Comparison of ENCODE assay signal across 8 cellular contexts in genomic region chr6:75563032-75563431, GRCh38. TPM values are rescaled to one million over a fixed set of nuclear protein-coding genes. Genes with fewer than 3 reads are reported as not detected.
DNase-seq lines count a peak whose midpoint lies in the region; ATAC-seq lines count a peak whose summit lies in the region.

No MANE protein-coding gene starts in this region.

- in situ Hi-C loops in G401 (cut with HindIII; ENCODE audit: low sequenced_read_pairs) = no loop called here

- POLR2A ChIA-PET in T-cell (lab: Charles Lee) = no interaction called here

- H3K9me3 Mint-ChIP-seq in T-cell = peaks cover 9 to 22% (median 14%) of the 10 kb centered on the region in 3 donors

- intact Hi-C loops in sciatic nerve (cut with DNase I) = no loop called here

- CTCF ChIA-PET in T-cell (lab: Charles Lee) = interaction anchor here (0.7 to 1.1 kb wide), 3 partner anchors 282 to 296 kb away, joined by 4 read pairs; no protein-coding TSS in a partner anchor

- H3K4me3 Mint-ChIP-seq in T-cell = no peak overlapping the region

- ATAC-seq in GM19452 (IDR thresholded peaks at IDR 0.05; ENCODE audit: unreplicated experiment) = peak; percentile 76
- ATAC-seq in HG03520 (IDR thresholded peaks at IDR 0.05; ENCODE audit: unreplicated experiment) = peak; percentile 90
- peak; percentile 43 to 60 (median 54) for ATAC-seq in T-cell (replicated peaks in 1 of 4)
- ATAC-seq in sciatic nerve = no peak

- peaks cover 32 to 35% of the 10 kb centered on the region in 2 donors for H3K27me3 Mint-ChIP-seq in T-cell

- H3K27ac Mint-ChIP-seq in T-cell = no peak overlapping the region

- peaks cover 13% of the 10 kb centered on the region for H3K36me3 Mint-ChIP-seq in T-cell

- peak; percentile 3 for DNase-seq in G401 (ENCODE audit: low spot score)
- no peak for DNase-seq in T-cell
- peak; percentile 73 for DNase-seq in islet precursor cell
- DNase-seq in SIG-M5 treated with dmso at 0.1 percent for 504 hours (lab: John Stamatoyannopoulos, UW; ENCODE audit: unreplicated experiment) = no peak
- DNase-seq in epidermal melanocyte (ENCODE audit: insufficient read length, low spot score) = no peak
- no peak for DNase-seq in sciatic nerve (ENCODE audit: low spot score)

- peaks cover 0 to 6% (median 0%) of the 10 kb centered on the region in 3 donors for H3K4me1 Mint-ChIP-seq in T-cell

RNA-seq across cellular contexts. Expression of gene SENP6, which starts 38.6 kb away (rescaled TPM):
- total RNA-seq in G401 (2014; rRNA removed; shearing (Covaris generic)) = 52.4 and 72.3 TPM in 2 replicates
- total RNA-seq in T-cell = 100 to 1,000 TPM; 103 to 119 (median 111) TPM
- total RNA-seq in sciatic nerve = 163 TPM

Comparison
In these comparisons a context has a peak if more than half of its experiments do, and no peak if none do; other contexts are left out.
1. DNase-seq: peak in G401 (single experiment) and islet precursor cell (single experiment); none in T-cell (0 of 34), SIG-M5 treated with dmso at 0.1 percent for 504 hours (single experiment), epidermal melanocyte (single experiment) and sciatic nerve (single experiment).